Comparison of ENCODE assay signal across 10 cellular contexts in the genomic region with DNA sequence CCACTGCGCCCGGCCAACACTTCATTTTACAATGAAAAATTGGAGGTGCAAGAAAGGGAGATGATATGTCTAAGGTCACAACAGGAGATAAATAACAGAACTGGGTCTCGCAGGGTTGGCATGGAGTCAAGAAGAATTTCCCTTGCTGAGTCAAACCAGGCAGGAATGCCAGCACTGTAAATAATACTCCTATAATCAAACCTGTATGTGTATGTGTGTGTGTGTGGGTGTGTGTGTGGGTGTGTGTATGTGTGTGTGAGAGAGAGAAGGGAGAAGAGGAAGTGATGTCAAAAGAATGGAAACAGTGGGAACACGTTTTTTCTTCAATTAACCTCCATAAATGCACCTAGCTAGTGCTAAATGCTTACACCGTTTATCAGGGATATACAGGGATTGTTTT.
DNase-seq lines count a peak whose midpoint lies in the region; ATAC-seq and TF ChIP-seq lines count a peak whose summit lies in the region.
"Had no signal": no experiment of that assay in that cellular context is flagged by ENCODE, and none has a peak within 500 bp of the region (broad histone marks: within the 10 kb centered on the region; RNA-seq: fewer than 3 reads in every experiment).

No MANE protein-coding gene starts in this region.

- no peak overlapping the region for H3K4me3 ChIP-seq in lower lobe of right lung
- no peak overlapping the region for H3K4me3 ChIP-seq in tibial artery

- peak; percentile 6 for DNase-seq in NCI-H2227 (lab: John Stamatoyannopoulos, UW; ENCODE audit: unreplicated experiment)
- DNase-seq in NCI-H2227 treated with DMSO at 0.1 percent for 48 hours (lab: John Stamatoyannopoulos, UW), result no peak
- peak; percentile 82 for DNase-seq in HT1080 (ENCODE audit: low read depth)
- peak; percentile 21 for DNase-seq in brain pericyte (ENCODE audit: low read depth, low spot score)
- no peak for DNase-seq in lower lobe of right lung
- no peak for DNase-seq in tibial artery
- DNase-seq: H7 had no signal

- intact Hi-C loops in lower lobe of right lung (cut with DNase I), result no loop called here
- intact Hi-C loops in tibial artery (cut with DNase I; ENCODE audit: low total_unique reads), result no loop called here

- H3K36me3 ChIP-seq in lower lobe of right lung, result peaks cover 4% of the 10 kb centered on the region
- no peaks in the 10 kb centered on the region for H3K36me3 ChIP-seq in tibial artery

- H3K9me3 Mint-ChIP-seq in nephron, result no peaks in the 10 kb centered on the region
- H3K9me3 Mint-ChIP-seq: central memory CD8-positive, alpha-beta T cell had no signal

- H3K4me1 ChIP-seq in lower lobe of right lung (no peaks in the 10 kb centered on the region), tibial artery (peaks cover 0 to 11% (median 2%) of the 10 kb centered on the region in 4 donors)

- no peak for ATAC-seq in lower lobe of right lung
- ATAC-seq in HG02938 (IDR thresholded peaks at IDR 0.05; ENCODE audit: unreplicated experiment), result no peak

- H3K27me3 ChIP-seq in lower lobe of right lung (ENCODE audit: low read depth), result no peaks in the 10 kb centered on the region
- no peaks in the 10 kb centered on the region for H3K27me3 ChIP-seq in tibial artery

- H3K4me1 Mint-ChIP-seq in nephron, result peaks cover 5% of the 10 kb centered on the region

- H3K36me3 Mint-ChIP-seq in nephron (ENCODE audit: low read depth), result no peaks in the 10 kb centered on the region

- H3K9me3 ChIP-seq in lower lobe of right lung (no peaks in the 10 kb centered on the region), tibial artery (no peaks in the 10 kb centered on the region)

- no peak overlapping the region for H3K4me3 Mint-ChIP-seq in nephron
- H3K4me3 Mint-ChIP-seq: central memory CD8-positive, alpha-beta T cell had no signal

- H3K27ac ChIP-seq in lower lobe of right lung (no peak overlapping the region), tibial artery (no peak overlapping the region)

- peak overlapping the region; percentile 11 to 72 (median 45) for H3K27ac Mint-ChIP-seq in nephron

- H3K27me3 Mint-ChIP-seq in nephron (ENCODE audit: low read depth), result no peaks in the 10 kb centered on the region
- H3K27me3 Mint-ChIP-seq: central memory CD8-positive, alpha-beta T cell had no signal

- TF ChIP-seq CTCF in nephron (IDR thresholded peaks at IDR 0.05; ENCODE audit: unreplicated experiment in 3 of 3) (no peak), lower lobe of right lung (IDR thresholded peaks at IDR 0.05) (no peak), tibial artery (IDR thresholded peaks at IDR 0.05) (no peak)

Comparison
In these comparisons a context has a peak if more than half of its experiments do, and no peak if none do; other contexts are left out.
1. DNase-seq: peak in NCI-H2227 (single experiment), HT1080 (single experiment) and brain pericyte (single experiment); none in NCI-H2227 treated with DMSO at 0.1 percent for 48 hours (single experiment), lower lobe of right lung (single experiment) and tibial artery (0 of 2).